In the genomic region with DNA sequence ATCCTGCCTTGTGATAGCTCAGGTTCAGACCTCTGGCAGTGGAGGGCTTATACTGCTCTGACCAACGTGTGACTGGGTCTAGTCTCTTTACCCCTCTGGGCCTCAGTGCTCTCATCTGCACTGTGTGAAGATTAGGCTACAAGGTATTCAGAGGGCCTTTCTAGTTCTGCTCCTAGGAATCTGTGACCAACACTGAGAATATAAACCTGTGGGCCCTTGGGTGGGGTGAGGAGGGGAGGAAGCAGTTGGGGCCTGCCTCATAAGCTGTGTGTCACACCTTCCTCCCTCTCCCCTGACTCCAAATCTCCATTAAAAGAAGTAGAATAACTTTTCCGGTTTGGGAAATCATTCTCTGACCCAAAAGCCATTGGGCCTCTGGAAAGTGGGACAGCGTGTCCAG, we compare ENCODE assay signal across 10 cellular contexts.
A peak's percentile ranks its signal among the peaks of the same experiment; 100 is the strongest.
DNase-seq lines count a peak whose midpoint lies in the region; ATAC-seq and TF ChIP-seq lines count a peak whose summit lies in the region.
"Had no signal": no experiment of that assay in that cellular context is flagged by ENCODE, and none has a peak within 500 bp of the region (broad histone marks: within the 10 kb centered on the region; RNA-seq: fewer than 3 reads in every experiment).

No MANE protein-coding gene starts in this region.

- H2BK5ac ChIP-seq in mesenchymal stem cell (ENCODE audit: low read depth, low read length, poor library complexity, severe bottlenecking) = no peak overlapping the region

- peak overlapping the region in 3 of 5 donors; percentile 70 to 85 (median 80) for H3K27ac ChIP-seq in adrenal gland
- H3K27ac ChIP-seq in mesenchymal stem cell (ENCODE audit: low read length, poor library complexity, severe bottlenecking) = no peak overlapping the region
- H3K27ac ChIP-seq in testis = peak overlapping the region; percentile 88 to 90

- H3K9me3 Mint-ChIP-seq in activated CD4-positive, alpha-beta T cell treated with anti-CD3 and anti-CD28 coated beads for 36 hours (ENCODE audit: low read depth) = no peaks in the 10 kb centered on the region

- H3K9ac ChIP-seq in mesenchymal stem cell (ENCODE audit: low read length) = peak overlapping the region; percentile 54

- CTCF ChIA-PET in activated CD4-positive, alpha-beta T cell treated with anti-CD3 and anti-CD28 coated beads for 36 hours (lab: Charles Lee) = interaction anchor here (0.6 to 1.1 kb wide), 4 partner anchors 11 to 121 kb away, joined by 3 to 4 read pairs (median 3); no protein-coding TSS in a partner anchor

- H3K4me2 ChIP-seq in mesenchymal stem cell (ENCODE audit: low read length, poor library complexity, severe bottlenecking) = no peak overlapping the region

- H4K8ac ChIP-seq in mesenchymal stem cell (ENCODE audit: low read length) = no peak overlapping the region

- H4K91ac ChIP-seq in mesenchymal stem cell (ENCODE audit: low read length) = no peak overlapping the region

- intact Hi-C loops in activated CD4-positive, alpha-beta T cell treated with anti-CD3 and anti-CD28 coated beads for 36 hours (cut with DNase I, micrococcal nuclease) = no loop called here
- intact Hi-C loops in adrenal gland (cut with DNase I) = no loop called here
- intact Hi-C loops in testis (cut with DNase I; ENCODE audit: low total_unique reads) = no loop called here

- H3K4me1 Mint-ChIP-seq in activated CD4-positive, alpha-beta T cell treated with anti-CD3 and anti-CD28 coated beads for 36 hours = peaks cover 85% of the 10 kb centered on the region

- H3K36me3 ChIP-seq in adrenal gland (replicated peaks in 1 of 2) = no peaks in the 10 kb centered on the region
- no peaks in the 10 kb centered on the region for H3K36me3 ChIP-seq in mesenchymal stem cell (ENCODE audit: control insufficient read depth in 1 of 2, insufficient read depth in 2 of 2, low read depth in 1 of 2, low read length in 2 of 2)
- H3K36me3 ChIP-seq in testis (ENCODE audit: low read depth, missing control alignments) = no peaks in the 10 kb centered on the region

- peak overlapping the region in 1 of 2 experiments; percentile 5 for H3K4ac ChIP-seq in mesenchymal stem cell (ENCODE audit: low read depth in 1 of 2, low read length in 2 of 2)

- peak; percentile 44 for DNase-seq in activated CD4-positive, alpha-beta T cell treated with anti-CD3 and anti-CD28 coated beads for 36 hours
- DNase-seq in activated CD4-positive, alpha-beta T cell treated with anti-CD3 and anti-CD28 coated beads for 1 hour = no peak
- DNase-seq in adrenal gland (no peak), mesenchymal stem cell (no peak), testis (no peak), DMS153 treated with DMSO at 0.1 percent for 48 hours (lab: John Stamatoyannopoulos, UW; ENCODE audit: unreplicated experiment) (no peak), A172 (ENCODE audit: low spot score) (no peak)

- POLR2A ChIA-PET in activated CD4-positive, alpha-beta T cell treated with anti-CD3 and anti-CD28 coated beads for 36 hours (lab: Charles Lee) = interaction anchor here (0.8 to 0.9 kb wide), 2 partner anchors 66 to 385 kb away, joined by 3 to 5 read pairs; no protein-coding TSS in a partner anchor

- TF ChIP-seq POLR2A in adrenal gland (IDR thresholded peaks at IDR 0.05) (no peak), testis (IDR thresholded peaks at IDR 0.05) (no peak)

- peak overlapping the region; percentile 89 for H3K27ac Mint-ChIP-seq in activated CD4-positive, alpha-beta T cell treated with anti-CD3 and anti-CD28 coated beads for 36 hours
- H3K27ac Mint-ChIP-seq: progenitor cell of endocrine pancreas had no signal

- H3K9me3 ChIP-seq in adrenal gland (replicated peaks in 1 of 3) (no peaks in the 10 kb centered on the region), mesenchymal stem cell (ENCODE audit: control insufficient read depth, low read length) (no peaks in the 10 kb centered on the region), testis (no peaks in the 10 kb centered on the region)

- no peak overlapping the region for H3K14ac ChIP-seq in mesenchymal stem cell (ENCODE audit: low read length in 2 of 2)

- no peak overlapping the region for H2BK15ac ChIP-seq in mesenchymal stem cell (ENCODE audit: low read depth, poor library complexity, severe bottlenecking)

- H2AK5ac ChIP-seq in mesenchymal stem cell (ENCODE audit: low read length, severe bottlenecking) = no peak overlapping the region

- 43 to 64% (median 53%) methylated on average over 3 of the region's 3 CpGs for WGBS in adrenal gland, 4 donors
- 82% methylated on average over 3 of the region's 3 CpGs for WGBS in mesenchymal stem cell
- 18 to 60% methylated on average over 3 of the region's 3 CpGs for WGBS in testis, 2 donors

- peak overlapping the region; percentile 12 for H3K4me3 Mint-ChIP-seq in activated CD4-positive, alpha-beta T cell treated with anti-CD3 and anti-CD28 coated beads for 36 hours

- H2BK120ac ChIP-seq in mesenchymal stem cell (ENCODE audit: low read depth, low read length) = peak overlapping the region; percentile 64

- H3K27me3 ChIP-seq in adrenal gland (peaks cover 14% of the 10 kb centered on the region), mesenchymal stem cell (ENCODE audit: control insufficient read depth in 1 of 2, insufficient read depth in 1 of 2, low read length in 2 of 2) (peaks cover 0 to 27% of the 10 kb centered on the region in 2 experiments), testis (no peaks in the 10 kb centered on the region)

- peak; percentile 56 for ATAC-seq in activated CD4-positive, alpha-beta T cell treated with anti-CD3 and anti-CD28 coated beads for 36 hours
- ATAC-seq in HG02970 (IDR thresholded peaks at IDR 0.05; ENCODE audit: low FRiP score, unreplicated experiment) = no peak

- peak overlapping the region; percentile 73 to 81 for H3K18ac ChIP-seq in mesenchymal stem cell (ENCODE audit: low read depth in 1 of 2, low read length in 2 of 2)

- TF ChIP-seq CTCF in adrenal gland (IDR thresholded peaks at IDR 0.05) = no peak
- no peak for TF ChIP-seq CTCF in testis (IDR thresholded peaks at IDR 0.05)

- no peak overlapping the region for H2BK12ac ChIP-seq in mesenchymal stem cell (ENCODE audit: low read length in 2 of 2)

- H3K23ac ChIP-seq in mesenchymal stem cell (ENCODE audit: low read length in 2 of 2) = peak overlapping the region in 1 of 2 experiments; percentile 59

- H3K36me3 Mint-ChIP-seq in activated CD4-positive, alpha-beta T cell treated with anti-CD3 and anti-CD28 coated beads for 36 hours (ENCODE audit: low read depth) = peaks cover 4% of the 10 kb centered on the region

- no peak overlapping the region for H2AFZ ChIP-seq in mesenchymal stem cell (ENCODE audit: low read depth, low read length)

- H3K4me1 ChIP-seq in adrenal gland (replicated peaks in 1 of 2) (peaks cover 0 to 22% of the 10 kb centered on the region in 2 donors), mesenchymal stem cell (ENCODE audit: control insufficient read depth, insufficient read depth, low read depth, low read length) (peaks cover 1% of the 10 kb centered on the region), testis (peaks cover 4% of the 10 kb centered on the region)

- H3K4me3 ChIP-seq in adrenal gland (no peak overlapping the region), mesenchymal stem cell (ENCODE audit: insufficient read depth in 1 of 2, low read depth in 1 of 2, low read length in 2 of 2) (no peak overlapping the region), testis (no peak overlapping the region)
- H3K4me3 ChIP-seq: GM12878 had no signal

- H3K79me1 ChIP-seq in mesenchymal stem cell (replicated peaks; ENCODE audit: low read length, poor library complexity, severe bottlenecking) = no peaks in the 10 kb centered on the region

- H3K27me3 Mint-ChIP-seq in activated CD4-positive, alpha-beta T cell treated with anti-CD3 and anti-CD28 coated beads for 36 hours = no peaks in the 10 kb centered on the region
- H3K27me3 Mint-ChIP-seq: progenitor cell of endocrine pancreas had no signal
